In genomic region chr11:26227311-26227710, GRCh38 we compare ENCODE assay signal across 8 cellular contexts.
DNase-seq lines count a peak whose midpoint lies in the region; ATAC-seq, FAIRE-seq and TF ChIP-seq lines count a peak whose summit lies in the region.

No MANE protein-coding gene starts in this region.

- intact Hi-C loops in HepG2 (cut with micrococcal nuclease; ENCODE audit: unreplicated experiment): loop anchor here (1.0 kb wide), 1 partner anchor 245 kb away; no protein-coding TSS in a partner anchor
- intact Hi-C loops in posterior vena cava (cut with DNase I): no loop called here

- H2AFZ ChIP-seq in Karpas-422 (ENCODE audit: low read length): no peak overlapping the region
- H2AFZ ChIP-seq in HepG2 (ENCODE audit: low read length): no peak overlapping the region

- H3K27ac ChIP-seq in Karpas-422 (ENCODE audit: low read length) (no peak overlapping the region), HepG2 (ENCODE audit: extremely low read length, insufficient read depth, low read length) (no peak overlapping the region)

- H3K4me1 ChIP-seq in Karpas-422 (ENCODE audit: low read length): peaks cover 8% of the 10 kb centered on the region
- H3K4me1 ChIP-seq in HepG2 (ENCODE audit: insufficient read depth, low read length): no peaks in the 10 kb centered on the region

- BruUV-seq in HepG2 (replicated peaks; lab: Mats Ljungman, UMichigan): no TSS peak

- H3K36me3 Mint-ChIP-seq in activated T-helper 17 cell treated with anti-CD3 and anti-CD28 coated beads, Interleukin-2, amount 50 U/mL, for 72 hours (ENCODE audit: low read depth): no peaks in the 10 kb centered on the region

- CTCF ChIA-PET in HepG2 (lab: Yijun Ruan, JAX; ENCODE audit: low intra/inter-chr PET ratio, low total read pairs): interaction anchor here (1.6 kb wide), 1 partner anchor 245 kb away, joined by 13 read pairs; no protein-coding TSS in a partner anchor

- H3K27me3 ChIP-seq in Karpas-422 (ENCODE audit: low read length) (no peaks in the 10 kb centered on the region), HepG2 (ENCODE audit: control insufficient read depth in 1 of 2, insufficient read depth in 2 of 2, low read length in 2 of 2) (no peaks in the 10 kb centered on the region; a peak in 1 of 5 replicates)

- no peak for FAIRE-seq in HepG2 (lab: Jason Lieb, UNC)

- no peaks in the 10 kb centered on the region for H3K79me2 ChIP-seq in Karpas-422 (ENCODE audit: low read length)
- no peaks in the 10 kb centered on the region for H3K79me2 ChIP-seq in HepG2 (ENCODE audit: insufficient read depth, low read length)

- TF ChIP-seq RAD21 in HepG2 (CRISPR knock-in tag; IDR thresholded peaks at IDR 0.05): no peak

- H3K9me3 Mint-ChIP-seq in activated T-helper 17 cell treated with anti-CD3 and anti-CD28 coated beads, Interleukin-2, amount 50 U/mL, for 72 hours: peaks cover 4% of the 10 kb centered on the region

- no peaks in the 10 kb centered on the region for H3K27me3 Mint-ChIP-seq in activated T-helper 17 cell treated with anti-CD3 and anti-CD28 coated beads, Interleukin-2, amount 50 U/mL, for 72 hours

- TF ChIP-seq EP300 in HepG2 (IDR thresholded peaks at IDR 0.05; ENCODE audit: low read depth in 2 of 2, low read length in 2 of 2) (no peak), HepG2 (CRISPR knock-in tag; IDR thresholded peaks at IDR 0.05; ENCODE audit: borderline replicate concordance) (no peak)

- no peaks in the 10 kb centered on the region for H3K9me3 ChIP-seq in Karpas-422 (ENCODE audit: low read length)
- no peaks in the 10 kb centered on the region for H3K9me3 ChIP-seq in HepG2 (ENCODE audit: low read length)

- no peak overlapping the region for H3K4me3 Mint-ChIP-seq in activated T-helper 17 cell treated with anti-CD3 and anti-CD28 coated beads, Interleukin-2, amount 50 U/mL, for 72 hours

- 2% methylated on average over 3 of the region's 3 CpGs for WGBS in HepG2 (ENCODE audit: low lambda C conversion rate)

- H4K20me1 ChIP-seq in Karpas-422 (ENCODE audit: insufficient read depth, low read depth, low read length) (no peaks in the 10 kb centered on the region), HepG2 (ENCODE audit: insufficient read depth, low read length) (no peaks in the 10 kb centered on the region)

- no peaks in the 10 kb centered on the region for H3K9me2 ChIP-seq in Karpas-422 (replicated peaks; ENCODE audit: insufficient read depth, low read length)

- POLR2A ChIA-PET in HepG2 (lab: Yijun Ruan, JAX): no interaction called here

- no peak overlapping the region for H3K4me3 ChIP-seq in Karpas-422 (ENCODE audit: low read length)
- H3K4me3 ChIP-seq in astrocyte of the spinal cord (ENCODE audit: low read depth, low read length): no peak overlapping the region
- no peak overlapping the region for H3K4me3 ChIP-seq in HepG2 (replicated peaks in 1 of 3; ENCODE audit: insufficient read depth in 1 of 3, low read depth in 2 of 3, low read length in 3 of 3)

- no peak for TF ChIP-seq POLR2A in HepG2 (IDR thresholded peaks at IDR 0.05; ENCODE audit: insufficient read depth in 1 of 2, low read depth in 2 of 2, low read length in 2 of 2)

- in situ Hi-C loops in astrocyte of the spinal cord (cut with HindIII; ENCODE audit: low sequenced_read_pairs): no loop called here
- in situ Hi-C loops in HepG2 (cut with HindIII; ENCODE audit: extremely low pct_ligation_motif_present, low pct_unique_long_range_greater_than_20kb): no loop called here

- no peaks in the 10 kb centered on the region for H3K36me3 ChIP-seq in Karpas-422 (ENCODE audit: insufficient read depth, low read length)
- no peaks in the 10 kb centered on the region for H3K36me3 ChIP-seq in HepG2 (replicated peaks in 1 of 2; ENCODE audit: control insufficient read depth in 1 of 2, insufficient read depth in 2 of 2, low read length in 2 of 2)

- no peak overlapping the region for H3K27ac Mint-ChIP-seq in activated T-helper 17 cell treated with anti-CD3 and anti-CD28 coated beads, Interleukin-2, amount 50 U/mL, for 72 hours

- H3K4me1 Mint-ChIP-seq in activated T-helper 17 cell treated with anti-CD3 and anti-CD28 coated beads, Interleukin-2, amount 50 U/mL, for 72 hours: no peaks in the 10 kb centered on the region

- peak; percentile 92 for ATAC-seq in GM21723 (IDR thresholded peaks at IDR 0.05; ENCODE audit: unreplicated experiment)
- no peak for ATAC-seq in HepG2
- no peak for ATAC-seq in activated T-helper 17 cell treated with anti-CD3 and anti-CD28 coated beads, Interleukin-2, amount 50 U/mL, for 72 hours (replicated peaks)

- TF ChIP-seq CTCF in astrocyte of the spinal cord (IDR thresholded peaks at IDR 0.05; ENCODE audit: low read depth, low read length) (peak; percentile 51), HepG2 (CRISPR knock-in tag; IDR thresholded peaks at IDR 0.05) (peak; percentile 41; the same call in 1 of the 2 replicates)

- DNase-seq in GM04504 (ENCODE audit: low read depth) (peak; percentile 72), Karpas-422 (peak; percentile 76), astrocyte of the spinal cord (ENCODE audit: low read depth, low spot score) (peak; percentile 83), HepG2 (ENCODE audit: low spot score) (peak; percentile 4), ureter (ENCODE audit: low spot score) (no peak), posterior vena cava (ENCODE audit: low spot score) (no peak)

- H3K9ac ChIP-seq in Karpas-422 (ENCODE audit: low read length) (no peak overlapping the region), HepG2 (ENCODE audit: insufficient read depth, low read depth, low read length) (no peak overlapping the region)

- no peak overlapping the region for H3K4me2 ChIP-seq in Karpas-422 (ENCODE audit: low read depth, low read length, poor library complexity, severe bottlenecking)
- no peak overlapping the region for H3K4me2 ChIP-seq in HepG2 (ENCODE audit: low read depth, low read length)

TF ChIP-seq in HepG2, 621 proteins besides CTCF, POLR2A, EP300 and RAD21:
- TF ChIP-seq PAF1 (CRISPR knock-in tag; IDR thresholded peaks at IDR 0.05) (no peak), STAG1 (CRISPR knock-in tag; IDR thresholded peaks at IDR 0.05) (peak; percentile 58)

Comparison
In these comparisons a context has a peak if more than half of its experiments do, and no peak if none do; other contexts are left out.
1. DNase-seq: peak in GM04504 (single experiment), Karpas-422 (single experiment), astrocyte of the spinal cord (single experiment) and HepG2 (single experiment); none in ureter (single experiment) and posterior vena cava (single experiment).